Comparison of ENCODE assay signal across 23 cellular contexts in genomic region chr7:20010877-20011276, GRCh38.
DNase-seq lines count a peak whose midpoint lies in the region; ATAC-seq, FAIRE-seq and TF ChIP-seq lines count a peak whose summit lies in the region.
"Had no signal": no experiment of that assay in that cellular context is flagged by ENCODE, and none has a peak within 500 bp of the region (broad histone marks: within the 10 kb centered on the region; RNA-seq: fewer than 3 reads in every experiment).

No MANE protein-coding gene starts in this region.

- H3K27me3 ChIP-seq in MM.1S (replicated peaks; ENCODE audit: insufficient read depth, low read length) (no peaks in the 10 kb centered on the region), A673 (replicated peaks; ENCODE audit: insufficient read depth, low read depth, low read length, poor library complexity) (peaks cover 3% of the 10 kb centered on the region)

- H3K9ac ChIP-seq in MM.1S (ENCODE audit: low read length), result no peak overlapping the region

- CTCF ChIA-PET in A549 (lab: Yijun Ruan, JAX), result no interaction called here
- CTCF ChIA-PET in A673 (lab: Charles Lee), result no interaction called here

- H3K4me2 ChIP-seq in A549 (no peak overlapping the region), MM.1S (ENCODE audit: low read depth, low read length) (0 out of 2 replicates have a peak overlapping the region, but pooled peaks have one; percentile 1)

- H3K36me3 ChIP-seq in MM.1S (replicated peaks; ENCODE audit: insufficient read depth, low read length), result no peaks in the 10 kb centered on the region
- H3K36me3 ChIP-seq in A673 (ENCODE audit: insufficient read depth, low read length, poor library complexity, severe bottlenecking), result no peaks in the 10 kb centered on the region
- H3K36me3 ChIP-seq: BE2C had no signal

- H4K20me1 ChIP-seq in MM.1S (ENCODE audit: insufficient read depth, low read length), result no peaks in the 10 kb centered on the region

- DNase-seq in A549 (ENCODE audit: low read depth in 1 of 2, low spot score in 1 of 2) (no peak), GM19239 (ENCODE audit: insufficient read length, low spot score) (no peak), MM.1S (no peak), A673 (ENCODE audit: low spot score) (no peak), KG1 (lab: John Stamatoyannopoulos, UW) (no peak)
- DNase-seq: BE2C; C1 segment of cervical spinal cord; CD4-positive, CD25-positive, alpha-beta regulatory T cell; CD8-positive, alpha-beta memory T cell; COR-L47; DMS 273 treated with DMSO at 0.1 percent for 48 hours; DMS53; DND-41; EL; H9; KBM-7 had no signal

- no peak for TF ChIP-seq POLR2A in A549 (IDR thresholded peaks at IDR 0.05; ENCODE audit: low read length)

- H3K9me3 ChIP-seq in A549 (no peaks in the 10 kb centered on the region), MM.1S (replicated peaks; ENCODE audit: insufficient read depth, low read length) (no peaks in the 10 kb centered on the region), A673 (ENCODE audit: low read depth, low read length, poor library complexity, severe bottlenecking) (no peaks in the 10 kb centered on the region)
- H3K9me3 ChIP-seq: BE2C had no signal

- FAIRE-seq in A549 (lab: Jason Lieb, UNC) (peak; percentile 28), GM19239 (lab: Jason Lieb, UNC) (peak; percentile 54), endometrium (lab: Jason Lieb, UNC) (peak; percentile 31)
- FAIRE-seq: GM12891, H1, HepG2, HTR-8/SVneo had no signal

- peaks cover 8% of the 10 kb centered on the region; the same call in 1 of the 3 replicates for H3K4me1 ChIP-seq in A549
- 0 out of 2 replicates have a peak, but pooled peaks cover 5% of the 10 kb centered on the region for H3K4me1 ChIP-seq in MM.1S (ENCODE audit: low read length)
- no peaks in the 10 kb centered on the region for H3K4me1 ChIP-seq in A673 (ENCODE audit: insufficient read depth, low read length, poor library complexity, severe bottlenecking)
- H3K4me1 ChIP-seq: BE2C had no signal

- H3K4me3 ChIP-seq in A549 (no peak overlapping the region), MM.1S (ENCODE audit: low read length) (no peak overlapping the region), A673 (ENCODE audit: low read depth, low read length, poor library complexity, severe bottlenecking) (no peak overlapping the region)

- TF ChIP-seq CTCF in A549 (IDR thresholded peaks at IDR 0.05) (no peak), MM.1S (IDR thresholded peaks at IDR 0.05; ENCODE audit: low read length) (no peak), A673 (conservative IDR thresholded peaks at IDR 0.05; ENCODE audit: low read depth, low read length) (no peak)

- H3K9me2 ChIP-seq in MM.1S (replicated peaks; ENCODE audit: insufficient read depth, low read length), result no peaks in the 10 kb centered on the region

- H3K27ac ChIP-seq in A549, result no peak overlapping the region
- no peak overlapping the region for H3K27ac ChIP-seq in MM.1S (ENCODE audit: low read length)
- H3K27ac ChIP-seq in A673 (ENCODE audit: low read depth, low read length, poor library complexity, severe bottlenecking), result no peak overlapping the region
- H3K27ac ChIP-seq: 22Rv1 had no signal

- TF ChIP-seq RAD21 in A549 (conservative IDR thresholded peaks at IDR 0.05 in 1 of 2, IDR thresholded peaks at IDR 0.05 in 1 of 2), result no peak

- H3K79me2 ChIP-seq in MM.1S (ENCODE audit: low read length), result no peaks in the 10 kb centered on the region

- no peaks in the 10 kb centered on the region for H3F3A ChIP-seq in MM.1S (ENCODE audit: insufficient read depth, low read length)

- no peak for TF ChIP-seq EP300 in A549 (IDR thresholded peaks at IDR 0.05)

- no peak for ATAC-seq in A549
- ATAC-seq in SK-N-SH treated with all-trans-retinoic acid at 6 μM for 48 hours, result no peak
- ATAC-seq: HepG2 had no signal

- BruUV-seq in A673 (replicated peaks; lab: Mats Ljungman, UMichigan), result no TSS peak

- intact Hi-C loops in A673 (cut with micrococcal nuclease; ENCODE audit: unreplicated experiment), result no loop called here

- POLR2A ChIA-PET in A549 (lab: Yijun Ruan, JAX) (no interaction called here), A673 (lab: Charles Lee; ENCODE audit: low non-redundant PET) (no interaction called here)

- no peak overlapping the region for H2AFZ ChIP-seq in MM.1S (ENCODE audit: low read length)

- 52% methylated on average over 1 of the region's 1 CpG for WGBS in A549 (ENCODE audit: missing lambda C conversion rate)

TF ChIP-seq in A549, 52 proteins besides CTCF, POLR2A, EP300 and RAD21 (continues in another document):
- TF ChIP-seq CHD4 (IDR thresholded peaks at IDR 0.05; ENCODE audit: borderline replicate concordance) (no peak), SMC3 (IDR thresholded peaks at IDR 0.05) (no peak), PHF8 (IDR thresholded peaks at IDR 0.05; ENCODE audit: borderline replicate concordance, low read depth) (no peak), TP53 (CRISPR knock-in tag; IDR thresholded peaks at IDR 0.05) (no peak), HOXB5 (CRISPR knock-in tag; IDR thresholded peaks at IDR 0.05) (no peak), HEYL (CRISPR knock-in tag; IDR thresholded peaks at IDR 0.05) (no peak), ESRRA (IDR thresholded peaks at IDR 0.05; ENCODE audit: borderline replicate concordance, low read length) (no peak), CEBPB (IDR thresholded peaks at IDR 0.05) (no peak), HES2 (IDR thresholded peaks at IDR 0.05) (no peak), FOXS1 (CRISPR knock-in tag; IDR thresholded peaks at IDR 0.05) (no peak), NFE2L2 (conservative IDR thresholded peaks at IDR 0.05; ENCODE audit: low read length) (no peak), POLR2AphosphoS2 (conservative IDR thresholded peaks at IDR 0.05; ENCODE audit: low read length) (no peak), NPAS2 (CRISPR knock-in tag; IDR thresholded peaks at IDR 0.05; ENCODE audit: borderline replicate concordance) (no peak), E2F6 (IDR thresholded peaks at IDR 0.05; ENCODE audit: borderline replicate concordance, low read depth) (no peak), BHLHE40 (IDR thresholded peaks at IDR 0.05; ENCODE audit: low read depth, low read length) (no peak)

TF ChIP-seq in SK-N-SH treated with all-trans-retinoic acid at 6 μM for 48 hours, 23 proteins besides CTCF, POLR2A, EP300 and RAD21:
- TF ChIP-seq SNAI2 (CRISPR knock-in tag; IDR thresholded peaks at IDR 0.05) (no peak), TSHZ2 (CRISPR knock-in tag; IDR thresholded peaks at IDR 0.05) (no peak), ARNTL (CRISPR knock-in tag; IDR thresholded peaks at IDR 0.05; ENCODE audit: borderline replicate concordance, low read depth) (no peak), ZC3H10 (CRISPR knock-in tag; IDR thresholded peaks at IDR 0.05) (no peak), GLIS3 (CRISPR knock-in tag; IDR thresholded peaks at IDR 0.05) (no peak), TOX (CRISPR knock-in tag; IDR thresholded peaks at IDR 0.05; ENCODE audit: borderline replicate concordance) (no peak), PPARA (CRISPR knock-in tag; IDR thresholded peaks at IDR 0.05; ENCODE audit: borderline replicate concordance) (no peak), ZFP30 (CRISPR knock-in tag; IDR thresholded peaks at IDR 0.05) (no peak)
